28 cellular contexts compared by ENCODE assay signal in the genomic region with DNA sequence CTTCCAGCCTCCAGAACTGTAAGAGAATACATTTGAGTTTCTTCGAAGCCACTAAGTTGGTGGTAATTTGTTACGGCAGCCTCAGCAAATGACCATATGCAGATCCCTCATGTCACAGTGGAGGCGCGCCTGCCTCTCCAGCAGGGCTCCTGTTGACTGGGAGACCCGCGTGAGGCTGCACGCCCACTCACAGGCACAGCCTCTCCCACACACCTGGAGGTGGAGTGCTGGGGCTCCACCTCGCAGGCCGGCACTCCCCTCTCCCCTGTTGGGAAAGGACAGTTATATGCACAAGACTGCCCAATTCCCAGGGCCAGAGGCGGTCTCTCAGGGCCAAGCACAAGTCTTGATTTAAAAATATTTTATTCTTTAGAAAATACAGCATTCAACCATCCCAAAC. TPM values are rescaled to one million over a fixed set of nuclear protein-coding genes. Genes with fewer than 3 reads are reported as not detected.
DNase-seq lines count a peak whose midpoint lies in the region; ATAC-seq and TF ChIP-seq lines count a peak whose summit lies in the region.
"Had no signal": no experiment of that assay in that cellular context is flagged by ENCODE, and none has a peak within 500 bp of the region (broad histone marks: within the 10 kb centered on the region; RNA-seq: fewer than 3 reads in every experiment).

No MANE protein-coding gene starts in this region.

- no peak overlapping the region for H3K27ac Mint-ChIP-seq in activated CD4-positive, alpha-beta T cell treated with anti-CD3 and anti-CD28 coated beads for 36 hours
- H3K27ac Mint-ChIP-seq in activated CD8-positive, alpha-beta T cell treated with anti-CD3 and anti-CD28 coated beads for 36 hours = peak overlapping the region; percentile 61
- H3K27ac Mint-ChIP-seq in activated naive CD4-positive, alpha-beta T cell treated with anti-CD3 and anti-CD28 coated beads for 36 hours = no peak overlapping the region
- H3K27ac Mint-ChIP-seq: brain; stimulated activated naive CD8-positive, alpha-beta T cell treated with anti-CD3 and anti-CD28 coated beads, Interleukin-15, amount 100 ng/mL, for 72 hours; WTC11 had no signal

- intact Hi-C loops in activated CD4-positive, alpha-beta T cell treated with anti-CD3 and anti-CD28 coated beads for 36 hours (cut with DNase I, micrococcal nuclease) = loop anchor here in 1 of 2 experiments (10.0 kb wide), 1 partner anchor 217 kb away; a partner anchor contains a TSS
- intact Hi-C loops in activated CD8-positive, alpha-beta T cell treated with anti-CD3 and anti-CD28 coated beads for 36 hours (cut with micrococcal nuclease) = no loop called here
- intact Hi-C loops in activated naive CD4-positive, alpha-beta T cell treated with anti-CD3 and anti-CD28 coated beads for 36 hours (cut with micrococcal nuclease) = loop anchor here (10.0 kb wide), 1 partner anchor 173 kb away; a partner anchor contains a TSS

- no peak overlapping the region for H3K27ac ChIP-seq in osteoblast (ENCODE audit: low read depth, low read length)
- H3K27ac ChIP-seq: heart right ventricle, ovary, right atrium auricular region, tibial artery had no signal

- no peaks in the 10 kb centered on the region for H3K27me3 ChIP-seq in osteoblast (ENCODE audit: insufficient read depth, low read length)
- H3K27me3 ChIP-seq: heart right ventricle, ovary, right atrium auricular region, tibial artery had no signal

- no peak overlapping the region for H3K4me2 ChIP-seq in osteoblast (ENCODE audit: insufficient read depth, low read length)

- H3K36me3 Mint-ChIP-seq in activated CD4-positive, alpha-beta T cell treated with anti-CD3 and anti-CD28 coated beads for 36 hours (ENCODE audit: low read depth) = peaks cover 17% of the 10 kb centered on the region
- peaks cover 24% of the 10 kb centered on the region for H3K36me3 Mint-ChIP-seq in activated CD8-positive, alpha-beta T cell treated with anti-CD3 and anti-CD28 coated beads for 36 hours (ENCODE audit: low read depth)
- H3K36me3 Mint-ChIP-seq in activated naive CD4-positive, alpha-beta T cell treated with anti-CD3 and anti-CD28 coated beads for 36 hours (ENCODE audit: low read depth) = peaks cover 19% of the 10 kb centered on the region

- H3K9me3 Mint-ChIP-seq in activated CD4-positive, alpha-beta T cell treated with anti-CD3 and anti-CD28 coated beads for 36 hours (ENCODE audit: low read depth) = no peaks in the 10 kb centered on the region
- no peaks in the 10 kb centered on the region for H3K9me3 Mint-ChIP-seq in activated CD8-positive, alpha-beta T cell treated with anti-CD3 and anti-CD28 coated beads for 36 hours
- H3K9me3 Mint-ChIP-seq in activated naive CD4-positive, alpha-beta T cell treated with anti-CD3 and anti-CD28 coated beads for 36 hours = no peaks in the 10 kb centered on the region
- H3K9me3 Mint-ChIP-seq: brain; stimulated activated naive CD8-positive, alpha-beta T cell treated with anti-CD3 and anti-CD28 coated beads, Interleukin-15, amount 100 ng/mL, for 72 hours; WTC11 had no signal

- DNase-seq in activated CD4-positive, alpha-beta T cell treated with anti-CD3 and anti-CD28 coated beads for 36 hours = peak; percentile 10
- no peak for DNase-seq in activated CD4-positive, alpha-beta T cell treated with anti-CD3 and anti-CD28 coated beads for 4 hours
- DNase-seq in activated CD8-positive, alpha-beta T cell treated with anti-CD3 and anti-CD28 coated beads for 36 hours = no peak
- DNase-seq in osteoblast (ENCODE audit: insufficient read length, low spot score, missing footprints) (peak; percentile 18), NCI-H1436 (lab: John Stamatoyannopoulos, UW) (no peak)
- no peak for DNase-seq in activated naive CD4-positive, alpha-beta T cell treated with anti-CD3 and anti-CD28 coated beads for 36 hours
- DNase-seq: AML-193; Caco-2; DND-41; effector CD4-positive, alpha-beta T cell; foreskin fibroblast; HCEC 1CT; heart right ventricle; KG1; left colon; mesendoderm; NCI-H1930; NCI-H774; stimulated activated CD4-positive, alpha-beta T cell treated with anti-CD3 and anti-CD28 coated beads, Interleukin-4, amount 100 ng/mL, for 24 hours; stimulated activated naive CD8-positive, alpha-beta T cell treated with anti-CD3 and anti-CD28 coated beads, Interleukin-15, amount 100 ng/mL, for 72 hours; T-helper 9 cell; tibial artery had no signal

- CTCF ChIA-PET in activated CD4-positive, alpha-beta T cell treated with anti-CD3 and anti-CD28 coated beads for 36 hours (lab: Charles Lee) = interaction anchor here (0.8 to 2.3 kb wide), 2 partner anchors 8 to 111 kb away, joined by 3 to 15 read pairs; no protein-coding TSS in a partner anchor
- CTCF ChIA-PET in activated CD8-positive, alpha-beta T cell treated with anti-CD3 and anti-CD28 coated beads for 36 hours (lab: Charles Lee) = interaction anchor here (1.7 to 1.8 kb wide), 2 partner anchors 8 to 10 kb away, joined by 6 to 15 read pairs; no protein-coding TSS in a partner anchor
- CTCF ChIA-PET in activated naive CD4-positive, alpha-beta T cell treated with anti-CD3 and anti-CD28 coated beads for 36 hours (lab: Charles Lee) = interaction anchor here (0.7 to 5.3 kb wide), 3 partner anchors 6 to 100 kb away, joined by 4 to 76 read pairs (median 4); no protein-coding TSS in a partner anchor

- H3K4me1 ChIP-seq in osteoblast (ENCODE audit: insufficient read depth, low read length) = no peaks in the 10 kb centered on the region

- H2AFZ ChIP-seq in osteoblast (ENCODE audit: low read length) = no peak overlapping the region

- peaks cover 22% of the 10 kb centered on the region for H4K20me1 ChIP-seq in osteoblast (ENCODE audit: insufficient read depth, low read length)

- POLR2A ChIA-PET in activated CD4-positive, alpha-beta T cell treated with anti-CD3 and anti-CD28 coated beads for 36 hours (lab: Charles Lee) = no interaction called here
- POLR2A ChIA-PET in activated CD8-positive, alpha-beta T cell treated with anti-CD3 and anti-CD28 coated beads for 36 hours (lab: Charles Lee) = interaction anchor here (33.3 kb wide), 1 partner anchor 49 kb away, joined by 949 read pairs; a partner anchor contains a TSS

- peaks cover 15% of the 10 kb centered on the region for H3K79me2 ChIP-seq in osteoblast (ENCODE audit: insufficient read depth, low read length)

- TF ChIP-seq CTCF in activated CD8-positive, alpha-beta T cell treated with anti-CD3 and anti-CD28 coated beads for 36 hours (IDR thresholded peaks at IDR 0.05) = no peak
- TF ChIP-seq CTCF in osteoblast (IDR thresholded peaks at IDR 0.05; ENCODE audit: extremely low read depth, low read depth, low read length) = no peak

- no peak overlapping the region for H3K4me3 Mint-ChIP-seq in activated CD4-positive, alpha-beta T cell treated with anti-CD3 and anti-CD28 coated beads for 36 hours
- no peak overlapping the region for H3K4me3 Mint-ChIP-seq in activated CD8-positive, alpha-beta T cell treated with anti-CD3 and anti-CD28 coated beads for 36 hours
- no peak overlapping the region for H3K4me3 Mint-ChIP-seq in activated naive CD4-positive, alpha-beta T cell treated with anti-CD3 and anti-CD28 coated beads for 36 hours
- H3K4me3 Mint-ChIP-seq: brain; stimulated activated naive CD8-positive, alpha-beta T cell treated with anti-CD3 and anti-CD28 coated beads, Interleukin-15, amount 100 ng/mL, for 72 hours; WTC11 had no signal

- peaks cover 49% of the 10 kb centered on the region for H3K4me1 Mint-ChIP-seq in activated CD4-positive, alpha-beta T cell treated with anti-CD3 and anti-CD28 coated beads for 36 hours
- H3K4me1 Mint-ChIP-seq in activated CD8-positive, alpha-beta T cell treated with anti-CD3 and anti-CD28 coated beads for 36 hours (ENCODE audit: low read depth) = peaks cover 65% of the 10 kb centered on the region
- H3K4me1 Mint-ChIP-seq in activated naive CD4-positive, alpha-beta T cell treated with anti-CD3 and anti-CD28 coated beads for 36 hours (ENCODE audit: low read depth) = peaks cover 49% of the 10 kb centered on the region

- ATAC-seq in activated CD4-positive, alpha-beta T cell treated with anti-CD3 and anti-CD28 coated beads for 36 hours = no peak
- no peak for ATAC-seq in activated CD8-positive, alpha-beta T cell treated with anti-CD3 and anti-CD28 coated beads for 36 hours
- ATAC-seq: heart right ventricle; left colon; stimulated activated naive CD8-positive, alpha-beta T cell treated with anti-CD3 and anti-CD28 coated beads, Interleukin-15, amount 100 ng/mL, for 72 hours; WTC11 had no signal

- H3K4me3 ChIP-seq in osteoblast (ENCODE audit: insufficient read depth, low read length) = no peak overlapping the region
- H3K4me3 ChIP-seq: heart right ventricle, ovary, right atrium auricular region, tibial artery had no signal

- peaks cover 31% of the 10 kb centered on the region for H3K36me3 ChIP-seq in osteoblast (ENCODE audit: insufficient read depth, low read length)

- H3K27me3 Mint-ChIP-seq in activated CD4-positive, alpha-beta T cell treated with anti-CD3 and anti-CD28 coated beads for 36 hours = no peaks in the 10 kb centered on the region
- H3K27me3 Mint-ChIP-seq in activated CD8-positive, alpha-beta T cell treated with anti-CD3 and anti-CD28 coated beads for 36 hours = no peaks in the 10 kb centered on the region
- no peaks in the 10 kb centered on the region for H3K27me3 Mint-ChIP-seq in activated naive CD4-positive, alpha-beta T cell treated with anti-CD3 and anti-CD28 coated beads for 36 hours (ENCODE audit: low read depth)
- H3K27me3 Mint-ChIP-seq: stimulated activated naive CD8-positive, alpha-beta T cell treated with anti-CD3 and anti-CD28 coated beads, Interleukin-15, amount 100 ng/mL, for 72 hours had no signal

- no peaks in the 10 kb centered on the region for H3K9me3 ChIP-seq in osteoblast (ENCODE audit: low read depth, low read length)
- H3K9me3 ChIP-seq: Caco-2, heart right ventricle, ovary, right atrium auricular region, tibial artery had no signal

RNA-seq across cellular contexts. Expression of a gene that starts 2.8 kb away (rescaled TPM):
- under 1 TPM; 0.59 to 0.74 TPM for total RNA-seq in activated CD4-positive, alpha-beta T cell treated with anti-CD3 and anti-CD28 coated beads for 36 hours
- total RNA-seq in activated CD8-positive, alpha-beta T cell treated with anti-CD3 and anti-CD28 coated beads for 36 hours = 1 to 10 TPM; 2.0 TPM
- not detected in 2 replicates for total RNA-seq in osteoblast
- under 1 TPM; 0.62 to 0.89 TPM for total RNA-seq in activated naive CD4-positive, alpha-beta T cell treated with anti-CD3 and anti-CD28 coated beads for 36 hours
- total RNA-seq: A172, Caco-2, epithelial cell of proximal tubule, right atrium auricular region, WTC11 had no signal

RNA-seq across cellular contexts. Expression of a gene that starts 10.7 kb away (rescaled TPM):
- total RNA-seq in activated CD4-positive, alpha-beta T cell treated with anti-CD3 and anti-CD28 coated beads for 36 hours = 10 to 100 TPM; 85.0 to 93.5 TPM
- total RNA-seq in activated CD8-positive, alpha-beta T cell treated with anti-CD3 and anti-CD28 coated beads for 36 hours = 100 to 1,000 TPM; 137 TPM
- 115 and 138 TPM in 2 replicates for total RNA-seq in osteoblast
- total RNA-seq in activated naive CD4-positive, alpha-beta T cell treated with anti-CD3 and anti-CD28 coated beads for 36 hours = 10 to 100 TPM; 89.1 to 91.3 TPM

RNA-seq across cellular contexts. Expression of a gene that starts 17.3 kb away (rescaled TPM):
- 10 to 100 TPM; 52.9 to 59.2 TPM for total RNA-seq in activated CD4-positive, alpha-beta T cell treated with anti-CD3 and anti-CD28 coated beads for 36 hours
- total RNA-seq in activated CD8-positive, alpha-beta T cell treated with anti-CD3 and anti-CD28 coated beads for 36 hours = 100 to 1,000 TPM in 1 of 2 experiments, 10 to 100 TPM in 1; 94.3 to 100 TPM
- 23.9 and 28.2 TPM in 2 replicates for total RNA-seq in osteoblast
- 100 to 1,000 TPM; 107 to 108 TPM for total RNA-seq in activated naive CD4-positive, alpha-beta T cell treated with anti-CD3 and anti-CD28 coated beads for 36 hours

RNA-seq across cellular contexts. Expression of a gene that starts 30.3 kb away (rescaled TPM):
- total RNA-seq in activated CD4-positive, alpha-beta T cell treated with anti-CD3 and anti-CD28 coated beads for 36 hours = 10 to 100 TPM; 52.8 to 68.7 TPM
- 10 to 100 TPM; 54.3 to 54.6 TPM for total RNA-seq in activated CD8-positive, alpha-beta T cell treated with anti-CD3 and anti-CD28 coated beads for 36 hours
- total RNA-seq in osteoblast = 35.4 and 39.1 TPM in 2 replicates
- 10 to 100 TPM; 35.7 to 37.8 TPM for total RNA-seq in activated naive CD4-positive, alpha-beta T cell treated with anti-CD3 and anti-CD28 coated beads for 36 hours

RNA-seq across cellular contexts. Expression of a gene that starts 50.2 kb away (rescaled TPM):
- 100 to 1,000 TPM in 1 of 2 experiments, 10 to 100 TPM in 1; 95.2 to 113 TPM for total RNA-seq in activated CD4-positive, alpha-beta T cell treated with anti-CD3 and anti-CD28 coated beads for 36 hours
- total RNA-seq in activated CD8-positive, alpha-beta T cell treated with anti-CD3 and anti-CD28 coated beads for 36 hours = 100 to 1,000 TPM; 103 to 105 TPM
- total RNA-seq in osteoblast = 54.2 and 58.3 TPM in 2 replicates
- total RNA-seq in activated naive CD4-positive, alpha-beta T cell treated with anti-CD3 and anti-CD28 coated beads for 36 hours = 100 to 1,000 TPM; 176 to 177 TPM

Comparison
In these comparisons a context has a peak if more than half of its experiments do, and no peak if none do; other contexts are left out.
1. DNase-seq: peak in activated CD4-positive, alpha-beta T cell treated with anti-CD3 and anti-CD28 coated beads for 36 hours (single experiment) and osteoblast (single experiment); none in activated CD4-positive, alpha-beta T cell treated with anti-CD3 and anti-CD28 coated beads for 4 hours (0 of 2), activated CD8-positive, alpha-beta T cell treated with anti-CD3 and anti-CD28 coated beads for 36 hours (single experiment), activated naive CD4-positive, alpha-beta T cell treated with anti-CD3 and anti-CD28 coated beads for 36 hours (single experiment) and NCI-H1436 (single experiment).